26 cellular contexts compared by ENCODE assay signal in the genomic region with DNA sequence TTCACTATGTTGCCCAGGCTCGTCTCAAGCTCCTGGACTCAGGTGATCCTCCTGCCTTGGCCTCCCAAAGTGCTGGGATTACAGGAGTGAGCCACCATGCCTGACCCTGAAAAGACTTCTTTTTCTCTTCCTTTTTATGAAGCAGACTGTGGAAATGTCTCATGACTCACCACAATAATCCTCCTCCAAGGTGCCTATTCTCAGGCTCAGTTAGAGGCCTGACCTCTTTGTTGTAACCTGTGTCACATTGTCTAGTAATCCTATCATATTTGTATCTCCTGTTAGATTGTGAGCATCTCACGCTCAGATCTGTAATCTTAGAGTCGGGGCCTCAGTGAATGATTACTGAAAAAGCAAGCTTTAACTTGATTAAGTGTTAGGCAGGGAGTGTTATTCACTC.
"Had no signal": no experiment of that assay in that cellular context is flagged by ENCODE, and none has a peak within 500 bp of the region (broad histone marks: within the 10 kb centered on the region; RNA-seq: fewer than 3 reads in every experiment).

No MANE protein-coding gene starts in this region.

- ATAC-seq: activated CD8-positive, alpha-beta T cell treated with anti-CD3 and anti-CD28 coated beads for 36 hours; activated T-cell treated with anti-CD3 and anti-CD28 coated beads, Interleukin-2, amount 50 U/mL, for 72 hours; T-helper 17 cell had no signal

- H3K4me3 ChIP-seq: adrenal gland, colonic mucosa had no signal

- H3K27ac Mint-ChIP-seq: activated CD8-positive, alpha-beta T cell treated with anti-CD3 and anti-CD28 coated beads for 36 hours; activated naive CD8-positive, alpha-beta T cell treated with anti-CD3 and anti-CD28 coated beads, Interleukin-2, amount 10 ng/mL, durations not matched to agents 7 days and 5 days; activated T-cell treated with anti-CD3 and anti-CD28 coated beads, Interleukin-2, amount 50 U/mL, for 72 hours; T-helper 17 cell had no signal

- H3K27me3 Mint-ChIP-seq: activated CD8-positive, alpha-beta T cell treated with anti-CD3 and anti-CD28 coated beads for 36 hours; activated naive CD8-positive, alpha-beta T cell treated with anti-CD3 and anti-CD28 coated beads, Interleukin-2, amount 10 ng/mL, durations not matched to agents 7 days and 5 days; T-helper 17 cell had no signal

- H3K4me1 Mint-ChIP-seq: activated naive CD8-positive, alpha-beta T cell treated with anti-CD3 and anti-CD28 coated beads, Interleukin-2, amount 10 ng/mL, durations not matched to agents 7 days and 5 days had no signal

- H3K36me3 ChIP-seq: adrenal gland, colonic mucosa had no signal

- DNase-seq: activated CD4-positive, CD25-positive, alpha-beta regulatory T cell; activated CD8-positive, alpha-beta memory T cell treated with anti-CD3 and anti-CD28 coated beads, Interleukin-2, amount 50 U/mL, for 4 hours; activated CD8-positive, alpha-beta T cell treated with anti-CD3 and anti-CD28 coated beads for 36 hours; activated naive CD4-positive, alpha-beta T cell treated with anti-CD3 and anti-CD28 coated beads, Interleukin-2, amount 50 U/mL, for 16 hours; activated naive CD8-positive, alpha-beta T cell treated with anti-CD3 and anti-CD28 coated beads, Interleukin-2, amount 10 ng/mL, durations not matched to agents 7 days and 5 days; activated T-cell treated with anti-CD3 and anti-CD28 coated beads, Interleukin-2, amount 50 U/mL, for 72 hours; adrenal gland; anterior cingulate cortex; caudate nucleus; colonic mucosa; Kasumi-1; MV-4-11; NCI-H1092 treated with DMSO at 0.1 percent for 48 hours; NCI-H1417 treated with DMSO at 0.1 percent for 48 hours; NCI-H1694; NCI-H2029; NCI-H2107; NCI-H2171 treated with DMSO at 0.1 percent for 48 hours; NCI-H226; NCI-H526; NCI-H774; NK-92 treated with Interleukin-12 subunit alpha and Interleukin-12 subunit beta, amount 100 ng/mL, for 24 hours; SIG-M5; T-helper 17 cell; T-helper 9 cell had no signal

- H3K9me3 Mint-ChIP-seq: activated CD8-positive, alpha-beta T cell treated with anti-CD3 and anti-CD28 coated beads for 36 hours; activated naive CD8-positive, alpha-beta T cell treated with anti-CD3 and anti-CD28 coated beads, Interleukin-2, amount 10 ng/mL, durations not matched to agents 7 days and 5 days had no signal

- H3K27ac ChIP-seq: adrenal gland, colonic mucosa, VCaP had no signal

- H3K36me3 Mint-ChIP-seq: activated naive CD8-positive, alpha-beta T cell treated with anti-CD3 and anti-CD28 coated beads, Interleukin-2, amount 10 ng/mL, durations not matched to agents 7 days and 5 days had no signal

- H3K9me3 ChIP-seq: adrenal gland, colonic mucosa had no signal

- H3K4me1 ChIP-seq: adrenal gland, colonic mucosa had no signal

- H3K4me3 Mint-ChIP-seq: activated CD8-positive, alpha-beta T cell treated with anti-CD3 and anti-CD28 coated beads for 36 hours; activated naive CD8-positive, alpha-beta T cell treated with anti-CD3 and anti-CD28 coated beads, Interleukin-2, amount 10 ng/mL, durations not matched to agents 7 days and 5 days; activated T-cell treated with anti-CD3 and anti-CD28 coated beads, Interleukin-2, amount 50 U/mL, for 72 hours; T-helper 17 cell had no signal
